Comparison of ENCODE assay signal across 9 cellular contexts in the genomic region with DNA sequence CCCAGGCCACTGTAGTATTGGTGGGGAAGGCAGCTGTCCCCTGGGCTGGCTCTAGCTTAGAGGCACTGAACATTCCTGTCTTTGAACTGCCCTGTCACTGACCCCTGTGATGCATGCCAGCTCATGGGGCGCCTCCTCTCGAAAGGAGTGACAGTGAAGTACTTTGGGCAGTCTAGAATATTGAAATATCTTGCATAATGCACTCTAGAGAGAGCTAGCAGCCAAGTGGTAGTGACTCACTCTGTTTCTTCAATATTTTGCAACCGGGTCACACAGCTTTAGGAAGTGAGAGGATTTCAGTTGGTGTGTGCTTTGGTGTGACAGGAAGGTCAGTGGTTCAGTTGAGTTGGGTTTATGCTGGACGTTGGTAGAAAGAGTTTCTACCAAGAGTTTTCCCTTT. TPM values are rescaled to one million over a fixed set of nuclear protein-coding genes. Genes with fewer than 3 reads are reported as not detected.
DNase-seq lines count a peak whose midpoint lies in the region; ATAC-seq and TF ChIP-seq lines count a peak whose summit lies in the region.
"Had no signal": no experiment of that assay in that cellular context is flagged by ENCODE, and none has a peak within 500 bp of the region (broad histone marks: within the 10 kb centered on the region; RNA-seq: fewer than 3 reads in every experiment).

No MANE protein-coding gene starts in this region.

- peaks cover 80% of the 10 kb centered on the region for H3K4me1 Mint-ChIP-seq in CD14-positive monocyte
- H3K4me1 Mint-ChIP-seq in nephron progenitor cell, result peaks cover 15% of the 10 kb centered on the region

- H3K79me2 ChIP-seq in PC-9 (ENCODE audit: low read depth), result peaks cover 24% of the 10 kb centered on the region

- POLR2A ChIA-PET in PC-9 (lab: Charles Lee; ENCODE audit: unreplicated experiment), result interaction anchor here (0.5 to 0.6 kb wide), 4 partner anchors 36 to 258 kb away, joined by 3 to 4 read pairs (median 4); no protein-coding TSS in a partner anchor

- no peak for TF ChIP-seq CTCF in CD14-positive monocyte (IDR thresholded peaks at IDR 0.05)
- TF ChIP-seq CTCF in PC-9 (conservative IDR thresholded peaks at IDR 0.05), result no peak; the same call in 1 of the 2 replicates
- no peak for TF ChIP-seq CTCF in nephron progenitor cell (IDR thresholded peaks at IDR 0.05)

- H3K27me3 ChIP-seq in PC-9 (ENCODE audit: insufficient read depth, low read depth), result no peaks in the 10 kb centered on the region

- no peaks in the 10 kb centered on the region for H3K9me3 ChIP-seq in PC-9 (ENCODE audit: insufficient read depth, low read depth)

- H3K36me3 Mint-ChIP-seq in CD14-positive monocyte (peaks cover 87 to 93% of the 10 kb centered on the region in 2 donors), nephron progenitor cell (ENCODE audit: low read depth) (peaks cover 68% of the 10 kb centered on the region)

- peaks cover 58% of the 10 kb centered on the region for H3K36me3 ChIP-seq in PC-9 (ENCODE audit: low read depth)

- CTCF ChIA-PET in PC-9 (lab: Charles Lee), result interaction anchor here (0.6 to 1.2 kb wide), 3 partner anchors 8 to 262 kb away, joined by 4 to 9 read pairs (median 6); no protein-coding TSS in a partner anchor

- H3K4me1 ChIP-seq in PC-9 (replicated peaks; ENCODE audit: insufficient read depth), result peaks cover 47% of the 10 kb centered on the region

- peak overlapping the region; percentile 93 for H3K27ac ChIP-seq in PC-9

- DNase-seq in CD14-positive monocyte (ENCODE audit: low spot score), result peak; percentile 95
- peak; percentile 84 to 99 for DNase-seq in PC-9
- peak; percentile 73 to 88 for DNase-seq in erythroblast (lab: John Stamatoyannopoulos, UW)
- DNase-seq in nephron progenitor cell, result no peak
- no peak for DNase-seq in stimulated activated CD4-positive, alpha-beta T cell treated with anti-CD3 and anti-CD28 coated beads, Interleukin-1b, Interleukin-23, amount 100 ng/mL, for 48 hours
- no peak for DNase-seq in NCI-H1436 (lab: John Stamatoyannopoulos, UW)
- DNase-seq: effector CD8-positive, alpha-beta T cell had no signal

- peak overlapping the region; percentile 64 for H3K4me2 ChIP-seq in PC-9

- H2AFZ ChIP-seq in PC-9, result no peak overlapping the region

- ATAC-seq in HG03097 (IDR thresholded peaks at IDR 0.05; ENCODE audit: low FRiP score, unreplicated experiment) (no peak), GM21360 (IDR thresholded peaks at IDR 0.05; ENCODE audit: unreplicated experiment) (no peak)

- no TSS peak for BruUV-seq in PC-9 (replicated peaks; lab: Mats Ljungman, UMichigan)

- H3K27ac Mint-ChIP-seq in CD14-positive monocyte (peak overlapping the region; percentile 98 to 100 (median 100)), nephron progenitor cell (peak overlapping the region; percentile 74)

- H3K27me3 Mint-ChIP-seq in CD14-positive monocyte (ENCODE audit: low read depth in 3 of 3) (peaks cover 0 to 4% (median 2%) of the 10 kb centered on the region in 3 donors), nephron progenitor cell (ENCODE audit: low read depth, poor library complexity) (no peaks in the 10 kb centered on the region)

- no peaks in the 10 kb centered on the region for H4K20me1 ChIP-seq in PC-9 (ENCODE audit: insufficient read depth)

- H3K9me3 Mint-ChIP-seq in CD14-positive monocyte (peaks cover 0 to 3% (median 0%) of the 10 kb centered on the region in 7 donors), nephron progenitor cell (no peaks in the 10 kb centered on the region)

- peak overlapping the region; percentile 41; the same call in 1 of the 2 replicates for H3K4me3 ChIP-seq in PC-9

- no peak for TF ChIP-seq POLR2A in erythroblast (IDR thresholded peaks at IDR 0.05; ENCODE audit: low read length)

- H3F3A ChIP-seq in PC-9 (ENCODE audit: insufficient read depth, low read depth), result peaks cover 65% of the 10 kb centered on the region

- no peaks in the 10 kb centered on the region for H3K9me2 ChIP-seq in PC-9 (ENCODE audit: insufficient read depth)

- H3K4me3 Mint-ChIP-seq in CD14-positive monocyte, result peak overlapping the region; percentile 62 to 72
- no peak overlapping the region for H3K4me3 Mint-ChIP-seq in nephron progenitor cell

- intact Hi-C loops in CD14-positive monocyte (cut with micrococcal nuclease) (loop anchor here (2.0 to 5.0 kb wide), 4 partner anchors 37 to 121 kb away; a partner anchor contains a TSS), PC-9 (cut with micrococcal nuclease; ENCODE audit: unreplicated experiment) (loop anchor here (1.0 to 2.0 kb wide), 2 partner anchors 53 to 121 kb away; no protein-coding TSS in a partner anchor)

RNA-seq across cellular contexts. Expression of a gene that starts 35.5 kb away (rescaled TPM):
- 10 to 100 TPM; 13.3 to 23.6 TPM for polyA plus RNA-seq in CD14-positive monocyte
- 139 and 141 TPM in 2 replicates for total RNA-seq in PC-9 (2021)

RNA-seq across cellular contexts. Expression of a gene that starts 54.4 kb away (rescaled TPM):
- polyA plus RNA-seq in CD14-positive monocyte, result 100 to 1,000 TPM; 486 to 591 TPM
- 306 and 350 TPM in 2 replicates for total RNA-seq in PC-9 (2021)

Comparison
In these comparisons a context has a peak if more than half of its experiments do, and no peak if none do; other contexts are left out.
1. DNase-seq: peak in CD14-positive monocyte (single experiment), PC-9 (2 of 2) and erythroblast (2 of 2); none in nephron progenitor cell (single experiment), stimulated activated CD4-positive, alpha-beta T cell treated with anti-CD3 and anti-CD28 coated beads, Interleukin-1b, Interleukin-23, amount 100 ng/mL, for 48 hours (single experiment) and NCI-H1436 (single experiment).